Comparison of ENCODE assay signal across 15 cellular contexts in the genomic region with DNA sequence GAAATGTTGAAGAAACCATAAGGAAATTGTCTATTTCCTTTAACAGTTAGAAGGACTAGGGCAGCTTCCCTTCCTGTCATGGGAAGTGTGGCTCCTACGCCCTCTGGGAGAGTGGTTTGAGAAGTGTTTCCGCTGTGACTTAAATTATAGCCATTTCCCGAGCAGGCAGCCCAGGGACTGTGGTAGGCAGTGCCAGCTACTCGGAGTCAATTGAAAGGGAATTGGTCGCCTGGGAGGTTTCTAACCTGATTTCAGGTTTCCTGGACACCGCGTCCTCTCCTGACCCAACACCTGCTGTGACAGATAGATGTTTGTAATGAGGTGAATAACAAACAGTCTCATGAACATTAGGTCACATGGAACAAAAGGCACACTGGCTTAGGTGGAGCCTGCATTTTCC.
DNase-seq lines count a peak whose midpoint lies in the region; ATAC-seq, FAIRE-seq and TF ChIP-seq lines count a peak whose summit lies in the region.
"Had no signal": no experiment of that assay in that cellular context is flagged by ENCODE, and none has a peak within 500 bp of the region (broad histone marks: within the 10 kb centered on the region; RNA-seq: fewer than 3 reads in every experiment).

No MANE protein-coding gene starts in this region.

- POLR2A ChIA-PET in activated CD8-positive, alpha-beta T cell treated with anti-CD3 and anti-CD28 coated beads for 36 hours (lab: Charles Lee) = no interaction called here

- peaks cover 8% of the 10 kb centered on the region for H3K27me3 Mint-ChIP-seq in GM23338 (ENCODE audit: insufficient read depth, low read depth, poor library complexity)
- H3K27me3 Mint-ChIP-seq in activated CD8-positive, alpha-beta T cell treated with anti-CD3 and anti-CD28 coated beads for 36 hours = no peaks in the 10 kb centered on the region
- no peaks in the 10 kb centered on the region for H3K27me3 Mint-ChIP-seq in stimulated activated naive CD8-positive, alpha-beta T cell treated with anti-CD3 and anti-CD28 coated beads, Interleukin-15, amount 100 ng/mL, for 72 hours
- H3K27me3 Mint-ChIP-seq: CD4-positive, alpha-beta memory T cell had no signal

- H3K27me3 ChIP-seq in GM23338 (ENCODE audit: insufficient read depth) (no peaks in the 10 kb centered on the region), gastroesophageal sphincter (no peaks in the 10 kb centered on the region), parathyroid adenoma (ENCODE audit: control insufficient read depth, insufficient read depth, low read length) (no peaks in the 10 kb centered on the region)
- H3K27me3 ChIP-seq: neutrophil had no signal

- H3K27ac ChIP-seq in GM23338 (ENCODE audit: low read depth) = peak overlapping the region; percentile 61; the same call in 1 of the 2 replicates
- peak overlapping the region in 3 of 4 donors; percentile 28 to 52 (median 32) for H3K27ac ChIP-seq in gastroesophageal sphincter
- H3K27ac ChIP-seq in parathyroid adenoma = peak overlapping the region; percentile 3
- H3K27ac ChIP-seq: neutrophil had no signal

- WGBS in gastroesophageal sphincter (ENCODE audit: low coverage in 1 of 2), 2 donors = 71 to 89% methylated on average over 3 to 6 of the region's 7 CpGs

- H3K9me3 ChIP-seq in gastroesophageal sphincter (no peaks in the 10 kb centered on the region), parathyroid adenoma (ENCODE audit: control insufficient read depth, low read length) (no peaks in the 10 kb centered on the region)
- H3K9me3 ChIP-seq: neutrophil had no signal

- H3K36me3 ChIP-seq in GM23338 (ENCODE audit: insufficient read depth) = no peaks in the 10 kb centered on the region
- H3K36me3 ChIP-seq in gastroesophageal sphincter = peaks cover 0 to 5% of the 10 kb centered on the region in 2 donors
- H3K36me3 ChIP-seq in parathyroid adenoma (ENCODE audit: control insufficient read depth, insufficient read depth, low read length) = no peaks in the 10 kb centered on the region
- H3K36me3 ChIP-seq: neutrophil had no signal

- no peaks in the 10 kb centered on the region for H3K79me2 ChIP-seq in GM23338 (replicated peaks; ENCODE audit: insufficient read depth)
- no peaks in the 10 kb centered on the region for H3K79me2 ChIP-seq in parathyroid adenoma

- no peak overlapping the region for H3K4me3 Mint-ChIP-seq in GM23338
- H3K4me3 Mint-ChIP-seq in activated CD8-positive, alpha-beta T cell treated with anti-CD3 and anti-CD28 coated beads for 36 hours = no peak overlapping the region
- no peak overlapping the region for H3K4me3 Mint-ChIP-seq in stimulated activated naive CD8-positive, alpha-beta T cell treated with anti-CD3 and anti-CD28 coated beads, Interleukin-15, amount 100 ng/mL, for 72 hours
- H3K4me3 Mint-ChIP-seq: CD4-positive, alpha-beta memory T cell had no signal

- H3K4me3 ChIP-seq in GM23338 (no peak overlapping the region), gastroesophageal sphincter (no peak overlapping the region), parathyroid adenoma (ENCODE audit: low read depth, low read length) (no peak overlapping the region)

- no peaks in the 10 kb centered on the region for H4K20me1 ChIP-seq in GM23338 (replicated peaks; ENCODE audit: insufficient read depth)

- intact Hi-C loops in activated CD8-positive, alpha-beta T cell treated with anti-CD3 and anti-CD28 coated beads for 36 hours (cut with micrococcal nuclease) = no loop called here

- H3K9me2 ChIP-seq in GM23338 (ENCODE audit: insufficient read depth) = no peaks in the 10 kb centered on the region

- H3K4me2 ChIP-seq in GM23338 = peak overlapping the region; percentile 1; the same call in 1 of the 2 replicates
- H3K4me2 ChIP-seq in parathyroid adenoma (ENCODE audit: low read length) = no peak overlapping the region

- H3F3A ChIP-seq in GM23338 (replicated peaks; ENCODE audit: low read depth) = no peaks in the 10 kb centered on the region

- peak; percentile 59 for DNase-seq in GM23338 (ENCODE audit: low spot score)
- DNase-seq in NCI-H510A treated with DMSO at 0.1 percent for 48 hours (lab: John Stamatoyannopoulos, UW) = peak; percentile 75
- no peak for DNase-seq in activated CD8-positive, alpha-beta T cell treated with anti-CD3 and anti-CD28 coated beads for 36 hours
- no peak for DNase-seq in stimulated activated naive CD8-positive, alpha-beta T cell treated with anti-CD3 and anti-CD28 coated beads, Interleukin-15, amount 100 ng/mL, for 72 hours
- no peak for DNase-seq in frontal cortex (ENCODE audit: low spot score in 2 of 2)
- DNase-seq in stimulated activated naive CD8-positive, alpha-beta T cell treated with anti-CD3 and anti-CD28 coated beads, Interleukin-15, Interleukin-2, amounts not matched to agents 100 U/mL and 50 U/mL, for 24 hours = no peak
- DNase-seq: activated CD4-positive, CD25-positive, alpha-beta regulatory T cell treated with anti-CD3 and anti-CD28 coated beads, Interleukin-2, amount 50 U/mL, for 72 hours; CD4-positive, alpha-beta memory T cell; GOT3; IMR-90; SIG-M5 had no signal

- H3K9ac ChIP-seq in parathyroid adenoma = no peak overlapping the region

- H3K4me1 ChIP-seq in GM23338 (ENCODE audit: insufficient read depth) (peaks cover 50% of the 10 kb centered on the region), gastroesophageal sphincter (peaks cover 0 to 4% (median 0%) of the 10 kb centered on the region in 3 donors), parathyroid adenoma (peaks cover 2% of the 10 kb centered on the region)

- no peak for FAIRE-seq in frontal cortex (lab: Jason Lieb, UNC)
- FAIRE-seq: keratinocyte had no signal

- no peak; a peak in 1 of 4 replicates for TF ChIP-seq CTCF in GM23338 (conservative IDR thresholded peaks at IDR 0.05; ENCODE audit: low read depth in 2 of 2)
- TF ChIP-seq CTCF in gastroesophageal sphincter (IDR thresholded peaks at IDR 0.05) = no peak
- TF ChIP-seq CTCF in parathyroid adenoma (IDR thresholded peaks at IDR 0.05) = no peak
- no peak for TF ChIP-seq CTCF in activated CD8-positive, alpha-beta T cell treated with anti-CD3 and anti-CD28 coated beads for 36 hours (IDR thresholded peaks at IDR 0.05)

- H3K9me3 Mint-ChIP-seq in GM23338 = peaks cover 11% of the 10 kb centered on the region
- H3K9me3 Mint-ChIP-seq in activated CD8-positive, alpha-beta T cell treated with anti-CD3 and anti-CD28 coated beads for 36 hours = no peaks in the 10 kb centered on the region
- H3K9me3 Mint-ChIP-seq in stimulated activated naive CD8-positive, alpha-beta T cell treated with anti-CD3 and anti-CD28 coated beads, Interleukin-15, amount 100 ng/mL, for 72 hours = no peaks in the 10 kb centered on the region

- TF ChIP-seq EP300 in gastroesophageal sphincter (IDR thresholded peaks at IDR 0.05) = no peak

- CTCF ChIA-PET in activated CD8-positive, alpha-beta T cell treated with anti-CD3 and anti-CD28 coated beads for 36 hours (lab: Charles Lee) = interaction anchor here (0.6 kb wide), 1 partner anchor 10 kb away, joined by 3 read pairs; no protein-coding TSS in a partner anchor

- no peak for TF ChIP-seq POLR2A in gastroesophageal sphincter (IDR thresholded peaks at IDR 0.05)

- H2AFZ ChIP-seq in GM23338 (no peak overlapping the region), parathyroid adenoma (no peak overlapping the region)

- H3K27ac Mint-ChIP-seq in GM23338 = peak overlapping the region; percentile 22; the same call in 1 of the 2 replicates
- H3K27ac Mint-ChIP-seq in activated CD8-positive, alpha-beta T cell treated with anti-CD3 and anti-CD28 coated beads for 36 hours = no peak overlapping the region
- H3K27ac Mint-ChIP-seq in stimulated activated naive CD8-positive, alpha-beta T cell treated with anti-CD3 and anti-CD28 coated beads, Interleukin-15, amount 100 ng/mL, for 72 hours = no peak overlapping the region
- H3K27ac Mint-ChIP-seq: CD4-positive, alpha-beta memory T cell had no signal

- peaks cover 11% of the 10 kb centered on the region; the same call in 2 of the 3 replicates for H3K36me3 Mint-ChIP-seq in GM23338 (ENCODE audit: low read depth)
- no peaks in the 10 kb centered on the region for H3K36me3 Mint-ChIP-seq in activated CD8-positive, alpha-beta T cell treated with anti-CD3 and anti-CD28 coated beads for 36 hours (ENCODE audit: low read depth)

- H3K4me1 Mint-ChIP-seq in GM23338 = peaks cover 52% of the 10 kb centered on the region
- no peaks in the 10 kb centered on the region for H3K4me1 Mint-ChIP-seq in activated CD8-positive, alpha-beta T cell treated with anti-CD3 and anti-CD28 coated beads for 36 hours (ENCODE audit: low read depth)
- H3K4me1 Mint-ChIP-seq in stimulated activated naive CD8-positive, alpha-beta T cell treated with anti-CD3 and anti-CD28 coated beads, Interleukin-15, amount 100 ng/mL, for 72 hours = no peaks in the 10 kb centered on the region
- H3K4me1 Mint-ChIP-seq: CD4-positive, alpha-beta memory T cell had no signal

- ATAC-seq in GM23338 (peak; percentile 72), gastroesophageal sphincter (peak; percentile 67)
- no peak for ATAC-seq in activated CD8-positive, alpha-beta T cell treated with anti-CD3 and anti-CD28 coated beads for 36 hours
- no peak for ATAC-seq in stimulated activated naive CD8-positive, alpha-beta T cell treated with anti-CD3 and anti-CD28 coated beads, Interleukin-15, amount 100 ng/mL, for 72 hours
- ATAC-seq in stimulated activated naive CD8-positive, alpha-beta T cell treated with anti-CD3 and anti-CD28 coated beads, Interleukin-15, Interleukin-2, amounts not matched to agents 100 U/mL and 50 U/mL, for 24 hours = no peak

TF ChIP-seq in GM23338, 12 proteins besides CTCF, POLR2A, EP300 and RAD21 (continues in another document):
- no peak for TF ChIP-seq EZH2phosphoT487 (IDR thresholded peaks at IDR 0.05; ENCODE audit: unreplicated experiment)
- TF ChIP-seq EZH2 (IDR thresholded peaks at IDR 0.05; ENCODE audit: low read depth, unreplicated experiment) = no peak

Comparison
In these comparisons a context has a peak if more than half of its experiments do, and no peak if none do; other contexts are left out.
1. ATAC-seq: peak in GM23338 (single experiment) and gastroesophageal sphincter (single experiment); none in activated CD8-positive, alpha-beta T cell treated with anti-CD3 and anti-CD28 coated beads for 36 hours (single experiment), stimulated activated naive CD8-positive, alpha-beta T cell treated with anti-CD3 and anti-CD28 coated beads, Interleukin-15, amount 100 ng/mL, for 72 hours (single experiment) and stimulated activated naive CD8-positive, alpha-beta T cell treated with anti-CD3 and anti-CD28 coated beads, Interleukin-15, Interleukin-2, amounts not matched to agents 100 U/mL and 50 U/mL, for 24 hours (single experiment).
2. DNase-seq: peak in GM23338 (single experiment) and NCI-H510A treated with DMSO at 0.1 percent for 48 hours (single experiment); none in activated CD8-positive, alpha-beta T cell treated with anti-CD3 and anti-CD28 coated beads for 36 hours (single experiment), stimulated activated naive CD8-positive, alpha-beta T cell treated with anti-CD3 and anti-CD28 coated beads, Interleukin-15, amount 100 ng/mL, for 72 hours (0 of 2), frontal cortex (0 of 2) and stimulated activated naive CD8-positive, alpha-beta T cell treated with anti-CD3 and anti-CD28 coated beads, Interleukin-15, Interleukin-2, amounts not matched to agents 100 U/mL and 50 U/mL, for 24 hours (single experiment).
3. H3K27ac ChIP-seq: peak in every context shown above with its lines; median percentile 61 in GM23338; 32 in gastroesophageal sphincter; 3 in parathyroid adenoma.